Comparison of ENCODE assay signal across 25 cellular contexts in the genomic region with DNA sequence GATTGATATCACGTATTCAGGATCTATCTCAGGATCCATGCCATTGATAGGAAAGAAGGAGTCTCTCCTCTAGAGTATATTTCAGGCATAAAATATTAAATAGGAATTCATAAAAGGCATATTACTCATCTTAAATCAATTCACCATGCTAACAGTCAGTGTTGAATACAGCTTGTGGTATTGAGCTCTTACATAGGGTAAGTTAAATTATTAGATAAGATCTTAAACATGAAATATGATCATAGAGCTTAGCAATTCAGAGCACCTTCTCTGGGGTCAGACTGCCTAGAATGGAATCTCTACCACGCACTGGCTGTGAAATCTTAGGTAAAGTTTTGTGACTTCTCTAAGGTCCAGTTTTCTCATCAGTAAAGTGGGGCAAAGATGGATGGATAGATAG. TPM values are rescaled to one million over a fixed set of nuclear protein-coding genes. Genes with fewer than 3 reads are reported as not detected.
"Had no signal": no experiment of that assay in that cellular context is flagged by ENCODE, and none has a peak within 500 bp of the region (broad histone marks: within the 10 kb centered on the region; RNA-seq: fewer than 3 reads in every experiment).

No MANE protein-coding gene starts in this region.

- H3K4me3 ChIP-seq: ascending aorta, gastroesophageal sphincter, heart right ventricle, upper lobe of right lung had no signal

- H3K36me3 Mint-ChIP-seq: activated naive CD8-positive, alpha-beta T cell treated with anti-CD3 and anti-CD28 coated beads, Interleukin-2, amount 10 ng/mL, durations not matched to agents 7 days and 5 days had no signal

- H3K4me1 Mint-ChIP-seq: activated CD4-positive, alpha-beta T cell treated with anti-CD3 and anti-CD28 coated beads, Interleukin-2, amount 10 ng/mL, durations not matched to agents 24 days and 14 days; activated naive CD8-positive, alpha-beta T cell treated with anti-CD3 and anti-CD28 coated beads, Interleukin-2, amount 10 ng/mL, durations not matched to agents 7 days and 5 days; endodermal cell had no signal

- H3K36me3 ChIP-seq: ascending aorta, gastroesophageal sphincter, heart right ventricle, upper lobe of right lung had no signal

- ATAC-seq: activated CD8-positive, alpha-beta T cell treated with anti-CD3 and anti-CD28 coated beads, Interleukin-2, amount 10 ng/mL, durations not matched to agents 7 days and 5 days; gastroesophageal sphincter; heart right ventricle; left lobe of liver; stimulated activated naive CD8-positive, alpha-beta T cell treated with anti-CD3 and anti-CD28 coated beads, Interleukin-15, Interleukin-2, amounts not matched to agents 100 U/mL and 50 U/mL, for 24 hours; upper lobe of right lung had no signal

- FAIRE-seq: small intestine had no signal

- H3K4me1 ChIP-seq: ascending aorta, gastroesophageal sphincter, heart right ventricle, upper lobe of right lung had no signal

- H3K4me3 Mint-ChIP-seq: activated CD4-positive, alpha-beta T cell treated with anti-CD3 and anti-CD28 coated beads, Interleukin-2, amount 10 ng/mL, durations not matched to agents 24 days and 14 days; activated CD8-positive, alpha-beta T cell treated with anti-CD3 and anti-CD28 coated beads, Interleukin-2, amount 10 ng/mL, durations not matched to agents 7 days and 5 days; activated naive CD8-positive, alpha-beta T cell treated with anti-CD3 and anti-CD28 coated beads, Interleukin-2, amount 10 ng/mL, durations not matched to agents 7 days and 5 days; endodermal cell; naive B cell; T-helper 2 cell treated with Interferon-gamma antibody and Interleukin-4, amounts not matched to agents 5 μg/mL and 100 μg/mL, for 36 hours had no signal

- H3K27ac ChIP-seq: ascending aorta, gastroesophageal sphincter, heart right ventricle, upper lobe of right lung had no signal

- H3K27ac Mint-ChIP-seq: activated CD4-positive, alpha-beta T cell treated with anti-CD3 and anti-CD28 coated beads, Interleukin-2, amount 10 ng/mL, durations not matched to agents 24 days and 14 days; activated CD8-positive, alpha-beta T cell treated with anti-CD3 and anti-CD28 coated beads, Interleukin-2, amount 10 ng/mL, durations not matched to agents 7 days and 5 days; activated naive CD8-positive, alpha-beta T cell treated with anti-CD3 and anti-CD28 coated beads, Interleukin-2, amount 10 ng/mL, durations not matched to agents 7 days and 5 days; endodermal cell; naive B cell; T-helper 2 cell treated with Interferon-gamma antibody and Interleukin-4, amounts not matched to agents 5 μg/mL and 100 μg/mL, for 36 hours had no signal

- DNase-seq: activated CD4-positive, alpha-beta T cell treated with anti-CD3 and anti-CD28 coated beads, Interleukin-2, amount 10 ng/mL, durations not matched to agents 24 days and 14 days; activated CD4-positive, CD25-positive, alpha-beta regulatory T cell; activated CD8-positive, alpha-beta memory T cell treated with anti-CD3 and anti-CD28 coated beads, Interleukin-2, amount 50 U/mL, for 4 hours; activated CD8-positive, alpha-beta T cell treated with anti-CD3 and anti-CD28 coated beads, Interleukin-2, amount 10 ng/mL, durations not matched to agents 7 days and 5 days; activated gamma-delta T cell treated with Interleukin-2 at 50 U/mL for 16 hours; activated naive CD8-positive, alpha-beta T cell treated with anti-CD3 and anti-CD28 coated beads, Interleukin-2, amount 10 ng/mL, durations not matched to agents 7 days and 5 days; activated T-cell treated with anti-CD3 and anti-CD28 coated beads, Interleukin-2, amount 50 U/mL, for 48 hours; heart right ventricle; islet precursor cell; naive B cell; posterior cingulate gyrus; retina; small intestine; stimulated activated CD4-positive, alpha-beta T cell treated with anti-CD3 and anti-CD28 coated beads, Interleukin-4, amount 100 ng/mL, for 4 hours; stimulated activated CD8-positive, alpha-beta memory T cell treated with anti-CD3 and anti-CD28 coated beads, Interleukin-4, amount 100 ng/mL, for 48 hours; stimulated activated naive CD8-positive, alpha-beta T cell treated with anti-CD3 and anti-CD28 coated beads, Interleukin-15, Interleukin-2, amounts not matched to agents 100 U/mL and 50 U/mL, for 24 hours; SW 1271; upper lobe of right lung had no signal

- H3K27me3 ChIP-seq: gastroesophageal sphincter, heart right ventricle, upper lobe of right lung had no signal

- H3K9me3 ChIP-seq: ascending aorta, upper lobe of right lung had no signal

RNA-seq across cellular contexts. Expression of gene MARCHF10, which starts 20.8 kb away (rescaled TPM):
- total RNA-seq: activated CD4-positive, alpha-beta T cell treated with anti-CD3 and anti-CD28 coated beads, Interleukin-2, amount 10 ng/mL, durations not matched to agents 24 days and 14 days; activated CD8-positive, alpha-beta T cell treated with anti-CD3 and anti-CD28 coated beads, Interleukin-2, amount 10 ng/mL, durations not matched to agents 7 days and 5 days; ascending aorta; dermis microvascular lymphatic vessel endothelial cell; heart right ventricle; left lobe of liver; mononuclear cell; upper lobe of right lung had no signal
